In the genomic region with DNA sequence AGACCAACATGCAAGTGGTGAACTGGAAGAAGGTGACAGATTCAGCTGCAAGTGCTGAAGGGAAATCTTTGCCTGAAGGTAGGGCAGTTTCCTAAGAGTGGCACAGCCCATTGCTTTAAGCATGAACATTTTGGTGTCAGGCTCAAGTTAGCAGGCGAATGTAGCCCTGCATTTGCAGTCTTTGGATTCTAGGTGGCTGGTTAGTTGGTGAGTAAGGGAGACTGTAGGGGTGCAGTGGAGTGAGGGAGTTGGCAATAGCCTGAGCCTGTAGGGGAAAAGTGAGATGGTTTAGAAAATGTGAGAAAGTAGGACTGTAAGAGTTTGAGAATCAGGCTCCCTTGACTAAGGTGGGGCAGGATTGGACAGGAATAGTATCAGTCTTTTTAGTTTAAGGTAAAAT, we compare ENCODE assay signal across 15 cellular contexts. TPM values are rescaled to one million over a fixed set of nuclear protein-coding genes. Genes with fewer than 3 reads are reported as not detected.
DNase-seq lines count a peak whose midpoint lies in the region; ATAC-seq, FAIRE-seq and TF ChIP-seq lines count a peak whose summit lies in the region.
"Had no signal": no experiment of that assay in that cellular context is flagged by ENCODE, and none has a peak within 500 bp of the region (broad histone marks: within the 10 kb centered on the region; RNA-seq: fewer than 3 reads in every experiment).

No MANE protein-coding gene starts in this region.

- DNase-seq in GM19239 (ENCODE audit: insufficient read length, low spot score), result no peak
- no peak for DNase-seq in chondrocyte (ENCODE audit: low spot score)
- peak; percentile 33 for DNase-seq in mesendoderm
- no peak for DNase-seq in GF-D8 (lab: John Stamatoyannopoulos, UW)
- no peak for DNase-seq in NCI-H2171 (lab: John Stamatoyannopoulos, UW)
- DNase-seq in UCSD-AML1 (lab: John Stamatoyannopoulos, UW; ENCODE audit: unreplicated experiment), result no peak
- DNase-seq: CD4-positive, CD25-positive, alpha-beta regulatory T cell; DMS53; GM23248; H7 had no signal

- no peak overlapping the region for H3K4me2 ChIP-seq in mesendoderm (ENCODE audit: low read length)
- H3K4me2 ChIP-seq: A549; BLaER1 treated with 17β-estradiol and CSF1 and Interleukin-3, amounts not matched to agents 10 nM and 100 nM; KMS-11 had no signal

- no peak overlapping the region for H2BK120ac ChIP-seq in mesendoderm (ENCODE audit: low read depth, low read length)

- FAIRE-seq in GM19239 (lab: Jason Lieb, UNC), result peak; percentile 48
- FAIRE-seq: A549, GM12878 had no signal

- peaks cover 9% of the 10 kb centered on the region for H3K79me2 ChIP-seq in mesendoderm (ENCODE audit: control insufficient read depth, insufficient read depth, low read length)

- H2BK15ac ChIP-seq in mesendoderm (replicated peaks; ENCODE audit: low read depth), result no peak overlapping the region

- no peaks in the 10 kb centered on the region for H3K9me3 Mint-ChIP-seq in chondrocyte (ENCODE audit: low read depth)

- H3K36me3 Mint-ChIP-seq in chondrocyte (ENCODE audit: low read depth), result peaks cover 1% of the 10 kb centered on the region
- H3K36me3 Mint-ChIP-seq: CD4-positive, CD25-positive, alpha-beta regulatory T cell had no signal

- H3K18ac ChIP-seq in mesendoderm (ENCODE audit: low read length), result no peak overlapping the region

- H3K4me1 Mint-ChIP-seq in chondrocyte (ENCODE audit: low read depth), result peaks cover 35% of the 10 kb centered on the region

- H3K27me3 ChIP-seq in mesendoderm (ENCODE audit: insufficient read depth, low read length, poor library complexity), result no peaks in the 10 kb centered on the region
- H3K27me3 ChIP-seq: BLaER1 treated with 17β-estradiol and CSF1 and Interleukin-3, amounts not matched to agents 10 nM and 100 nM had no signal

- no peaks in the 10 kb centered on the region for H3K27me3 Mint-ChIP-seq in chondrocyte (ENCODE audit: low read depth)
- H3K27me3 Mint-ChIP-seq: CD4-positive, CD25-positive, alpha-beta regulatory T cell had no signal

- no peak overlapping the region for H4K5ac ChIP-seq in mesendoderm (ENCODE audit: low read length)

- no peak overlapping the region for H2AK5ac ChIP-seq in mesendoderm (ENCODE audit: low read length)

- H3K23ac ChIP-seq in mesendoderm (ENCODE audit: low read length), result no peak overlapping the region

- no peak overlapping the region for H3K4ac ChIP-seq in mesendoderm (ENCODE audit: low read depth, low read length)

- H3K27ac ChIP-seq in mesendoderm (ENCODE audit: low read depth, low read length), result no peak overlapping the region
- H3K27ac ChIP-seq: A549; BLaER1 treated with 17β-estradiol and CSF1 and Interleukin-3, amounts not matched to agents 10 nM and 100 nM; GM23248; KMS-11 had no signal

- ATAC-seq in HG03457 (IDR thresholded peaks at IDR 0.05; ENCODE audit: unreplicated experiment), result no peak
- ATAC-seq: GM12878 had no signal

- H2BK5ac ChIP-seq in mesendoderm (ENCODE audit: low read length), result no peak overlapping the region

- no CpG with 5 or more reads among the region's 1 CpG for WGBS in mesendoderm (ENCODE audit: extremely low coverage, insufficient coverage, low lambda C conversion rate)

- H3K9ac ChIP-seq in mesendoderm (ENCODE audit: low read length), result no peak overlapping the region
- H3K9ac ChIP-seq: BLaER1 treated with 17β-estradiol and CSF1 and Interleukin-3, amounts not matched to agents 10 nM and 100 nM; GM23248; KMS-11 had no signal

- H3K4me3 ChIP-seq in mesendoderm (ENCODE audit: low read length), result no peak overlapping the region
- H3K4me3 ChIP-seq: A549; BLaER1 treated with 17β-estradiol and CSF1 and Interleukin-3, amounts not matched to agents 10 nM and 100 nM; GM12878; GM23248 had no signal

- no peak overlapping the region for H3K4me3 Mint-ChIP-seq in chondrocyte (ENCODE audit: unreplicated experiment)
- H3K4me3 Mint-ChIP-seq: CD4-positive, CD25-positive, alpha-beta regulatory T cell had no signal

- no peaks in the 10 kb centered on the region for H3K36me3 ChIP-seq in mesendoderm (ENCODE audit: control insufficient read depth, insufficient read depth, low read length)

- peak overlapping the region; percentile 80 for H3K27ac Mint-ChIP-seq in chondrocyte (ENCODE audit: unreplicated experiment)

- no peak overlapping the region for H3K56ac ChIP-seq in mesendoderm (ENCODE audit: low read length)

- H3K4me1 ChIP-seq in mesendoderm (ENCODE audit: control insufficient read depth, low read depth, low read length), result no peaks in the 10 kb centered on the region
- H3K4me1 ChIP-seq: A549 had no signal

- TF ChIP-seq CTCF in chondrocyte (IDR thresholded peaks at IDR 0.05), result no peak

- H4K8ac ChIP-seq in mesendoderm (ENCODE audit: low read depth, low read length), result no peak overlapping the region

- H3K79me1 ChIP-seq in mesendoderm (ENCODE audit: low read length), result peaks cover 17% of the 10 kb centered on the region

RNA-seq across cellular contexts. Expression of a gene that starts 29.8 kb away (rescaled TPM):
- 70.4 to 85.2 TPM (median 74.5 TPM) in 3 replicates for total RNA-seq in chondrocyte
- polyA plus RNA-seq in mesendoderm (2013, experiment 1 of 2), result 23.6 TPM
- 24.9 TPM for polyA plus RNA-seq in mesendoderm (2013, experiment 2 of 2)
